10 cellular contexts compared by ENCODE assay signal in genomic region chr14:65211341-65211987, GRCh38.
DNase-seq lines count a peak whose midpoint lies in the region; ATAC-seq and TF ChIP-seq lines count a peak whose summit lies in the region.
"Had no signal": no experiment of that assay in that cellular context is flagged by ENCODE, and none has a peak within 500 bp of the region (broad histone marks: within the 10 kb centered on the region; RNA-seq: fewer than 3 reads in every experiment).

No MANE protein-coding gene starts in this region.

- POLR2A ChIA-PET in CD4-positive, alpha-beta memory T cell (lab: Charles Lee; ENCODE audit: partially characterized antibody): no interaction called here
- POLR2A ChIA-PET in activated naive CD8-positive, alpha-beta T cell treated with anti-CD3 and anti-CD28 coated beads, Interleukin-2, amount 10 ng/mL, durations not matched to agents 7 days and 5 days (lab: Charles Lee): interaction anchor here (0.9 to 1.5 kb wide), 2 partner anchors 72 to 76 kb away, joined by 3 to 4 read pairs; no protein-coding TSS in a partner anchor

- no peak for DNase-seq in CD4-positive, alpha-beta memory T cell
- DNase-seq in LoVo (ENCODE audit: low spot score): peak; percentile 51
- DNase-seq in activated naive CD8-positive, alpha-beta T cell treated with anti-CD3 and anti-CD28 coated beads, Interleukin-2, amount 10 ng/mL, durations not matched to agents 7 days and 5 days: no peak
- DNase-seq in left lung: no peak
- DNase-seq in GM19238 (ENCODE audit: insufficient read length, low spot score): no peak
- DNase-seq in NCI-H2196 treated with DMSO at 0.1 percent for 48 hours (lab: John Stamatoyannopoulos, UW; ENCODE audit: unreplicated experiment): no peak
- DNase-seq in NCI-H1048 (lab: John Stamatoyannopoulos, UW): no peak
- no peak for DNase-seq in lower lobe of right lung
- DNase-seq: amygdala, upper lobe of left lung had no signal

- H3K27me3 ChIP-seq in CD4-positive, alpha-beta memory T cell (ENCODE audit: insufficient read depth, low read length): no peaks in the 10 kb centered on the region
- H3K27me3 ChIP-seq in left lung (no peaks in the 10 kb centered on the region), lower lobe of right lung (ENCODE audit: low read depth) (no peaks in the 10 kb centered on the region)
- H3K27me3 ChIP-seq: upper lobe of left lung had no signal

- H3K4me1 ChIP-seq in CD4-positive, alpha-beta memory T cell (ENCODE audit: insufficient read depth, low read length): peaks cover 56% of the 10 kb centered on the region
- H3K4me1 ChIP-seq in left lung (peaks cover 0 to 49% of the 10 kb centered on the region in 2 donors), lower lobe of right lung (peaks cover 4% of the 10 kb centered on the region)

- no peak for ATAC-seq in activated naive CD8-positive, alpha-beta T cell treated with anti-CD3 and anti-CD28 coated beads, Interleukin-2, amount 10 ng/mL, durations not matched to agents 7 days and 5 days (ENCODE audit: low read depth)
- ATAC-seq in left lung: peak; percentile 64
- ATAC-seq in lower lobe of right lung: no peak

- H3K36me3 ChIP-seq in CD4-positive, alpha-beta memory T cell (ENCODE audit: insufficient read depth, low read length): no peaks in the 10 kb centered on the region
- H3K36me3 ChIP-seq in left lung (no peaks in the 10 kb centered on the region), lower lobe of right lung (no peaks in the 10 kb centered on the region)
- H3K36me3 ChIP-seq: upper lobe of left lung had no signal

- peaks cover 0 to 3% (median 0%) of the 10 kb centered on the region in 8 donors for H3K9me3 Mint-ChIP-seq in CD4-positive, alpha-beta memory T cell
- H3K9me3 Mint-ChIP-seq in activated naive CD8-positive, alpha-beta T cell treated with anti-CD3 and anti-CD28 coated beads, Interleukin-2, amount 10 ng/mL, durations not matched to agents 7 days and 5 days: no peaks in the 10 kb centered on the region

- CTCF ChIA-PET in CD4-positive, alpha-beta memory T cell (lab: Charles Lee; ENCODE audit: partially characterized antibody): interaction anchor here (0.9 to 1.1 kb wide), 2 partner anchors 8 to 9 kb away, joined by 3 read pairs; no protein-coding TSS in a partner anchor

- H3K9me3 ChIP-seq in CD4-positive, alpha-beta memory T cell (ENCODE audit: control insufficient read depth in 1 of 2, low read length in 2 of 2): no peaks in the 10 kb centered on the region
- H3K9me3 ChIP-seq in left lung (no peaks in the 10 kb centered on the region), lower lobe of right lung (no peaks in the 10 kb centered on the region)
- H3K9me3 ChIP-seq: upper lobe of left lung had no signal

- H3K4me3 ChIP-seq in CD4-positive, alpha-beta memory T cell (ENCODE audit: low read length in 2 of 2): no peak overlapping the region
- H3K4me3 ChIP-seq in left lung: no peak overlapping the region
- no peak overlapping the region for H3K4me3 ChIP-seq in lower lobe of right lung
- H3K4me3 ChIP-seq: upper lobe of left lung had no signal

- H3K27ac ChIP-seq in CD4-positive, alpha-beta memory T cell (ENCODE audit: low read depth, low read length): no peak overlapping the region
- H3K27ac ChIP-seq in left lung (peak overlapping the region in 1 of 2 donors; percentile 79), lower lobe of right lung (no peak overlapping the region)

- intact Hi-C loops in CD4-positive, alpha-beta memory T cell (cut with micrococcal nuclease): no loop called here
- intact Hi-C loops in left lung (cut with DNase I): no loop called here
- intact Hi-C loops in lower lobe of right lung (cut with DNase I): no loop called here

- no peaks in the 10 kb centered on the region for H3K36me3 Mint-ChIP-seq in CD4-positive, alpha-beta memory T cell
- H3K36me3 Mint-ChIP-seq in activated naive CD8-positive, alpha-beta T cell treated with anti-CD3 and anti-CD28 coated beads, Interleukin-2, amount 10 ng/mL, durations not matched to agents 7 days and 5 days: peaks cover 2% of the 10 kb centered on the region

- peak overlapping the region in 5 of 7 donors; percentile 4 to 82 (median 69) for H3K27ac Mint-ChIP-seq in CD4-positive, alpha-beta memory T cell
- peak overlapping the region; percentile 89 for H3K27ac Mint-ChIP-seq in activated naive CD8-positive, alpha-beta T cell treated with anti-CD3 and anti-CD28 coated beads, Interleukin-2, amount 10 ng/mL, durations not matched to agents 7 days and 5 days

- peaks cover 33 to 59% (median 44%) of the 10 kb centered on the region in 4 donors for H3K4me1 Mint-ChIP-seq in CD4-positive, alpha-beta memory T cell
- H3K4me1 Mint-ChIP-seq in activated naive CD8-positive, alpha-beta T cell treated with anti-CD3 and anti-CD28 coated beads, Interleukin-2, amount 10 ng/mL, durations not matched to agents 7 days and 5 days: peaks cover 42% of the 10 kb centered on the region

- TF ChIP-seq CTCF in left lung (IDR thresholded peaks at IDR 0.05) (no peak), lower lobe of right lung (IDR thresholded peaks at IDR 0.05) (no peak)

- peak overlapping the region in 4 of 8 donors; percentile 4 to 67 (median 54) for H3K4me3 Mint-ChIP-seq in CD4-positive, alpha-beta memory T cell
- peak overlapping the region; percentile 67 for H3K4me3 Mint-ChIP-seq in activated naive CD8-positive, alpha-beta T cell treated with anti-CD3 and anti-CD28 coated beads, Interleukin-2, amount 10 ng/mL, durations not matched to agents 7 days and 5 days

- no peaks in the 10 kb centered on the region for H3K27me3 Mint-ChIP-seq in CD4-positive, alpha-beta memory T cell
- H3K27me3 Mint-ChIP-seq in activated naive CD8-positive, alpha-beta T cell treated with anti-CD3 and anti-CD28 coated beads, Interleukin-2, amount 10 ng/mL, durations not matched to agents 7 days and 5 days: no peaks in the 10 kb centered on the region
